ENCODE assay signal across 12 cellular contexts in genomic region chr1:56575865-56576264, GRCh38. TPM values are rescaled to one million over a fixed set of nuclear protein-coding genes. Genes with fewer than 3 reads are reported as not detected.
DNase-seq lines count a peak whose midpoint lies in the region; ATAC-seq, FAIRE-seq and TF ChIP-seq lines count a peak whose summit lies in the region.
"Had no signal": no experiment of that assay in that cellular context is flagged by ENCODE, and none has a peak within 500 bp of the region (broad histone marks: within the 10 kb centered on the region; RNA-seq: fewer than 3 reads in every experiment).

No MANE protein-coding gene starts in this region.

- TF ChIP-seq RAD21 in A549 (conservative IDR thresholded peaks at IDR 0.05 in 1 of 2, IDR thresholded peaks at IDR 0.05 in 1 of 2): no peak

- no peaks in the 10 kb centered on the region for H3K9me3 Mint-ChIP-seq in osteocyte (ENCODE audit: unreplicated experiment)
- H3K9me3 Mint-ChIP-seq in activated CD8-positive, alpha-beta memory T cell treated with anti-CD3 and anti-CD28 coated beads, Interleukin-2, amount 10 ng/mL, durations not matched to agents 7 days and 5 days (ENCODE audit: low read depth): no peaks in the 10 kb centered on the region
- H3K9me3 Mint-ChIP-seq: naive thymus-derived CD8-positive, alpha-beta T cell had no signal

- no peak for TF ChIP-seq EP300 in A549 (IDR thresholded peaks at IDR 0.05)

- H3K36me3 Mint-ChIP-seq in osteocyte (ENCODE audit: unreplicated experiment): peaks cover 16% of the 10 kb centered on the region
- H3K36me3 Mint-ChIP-seq in activated CD8-positive, alpha-beta memory T cell treated with anti-CD3 and anti-CD28 coated beads, Interleukin-2, amount 10 ng/mL, durations not matched to agents 7 days and 5 days: no peaks in the 10 kb centered on the region
- H3K36me3 Mint-ChIP-seq: CD8-positive, alpha-beta memory T cell; naive thymus-derived CD8-positive, alpha-beta T cell had no signal

- peaks cover 72% of the 10 kb centered on the region for H3K4me1 Mint-ChIP-seq in osteocyte (ENCODE audit: unreplicated experiment)
- H3K4me1 Mint-ChIP-seq in activated CD8-positive, alpha-beta memory T cell treated with anti-CD3 and anti-CD28 coated beads, Interleukin-2, amount 10 ng/mL, durations not matched to agents 7 days and 5 days: peaks cover 7% of the 10 kb centered on the region

- peak overlapping the region; percentile 96 for H3K4me3 Mint-ChIP-seq in osteocyte (ENCODE audit: unreplicated experiment)
- no peak overlapping the region for H3K4me3 Mint-ChIP-seq in activated CD8-positive, alpha-beta memory T cell treated with anti-CD3 and anti-CD28 coated beads, Interleukin-2, amount 10 ng/mL, durations not matched to agents 7 days and 5 days
- H3K4me3 Mint-ChIP-seq: CD8-positive, alpha-beta memory T cell; naive thymus-derived CD8-positive, alpha-beta T cell had no signal

- no peak overlapping the region for H3K27ac ChIP-seq in A549
- H3K27ac ChIP-seq: brain microvascular endothelial cell had no signal

- no peaks in the 10 kb centered on the region for H3K27me3 Mint-ChIP-seq in osteocyte (ENCODE audit: unreplicated experiment)
- peaks cover 39% of the 10 kb centered on the region for H3K27me3 Mint-ChIP-seq in activated CD8-positive, alpha-beta memory T cell treated with anti-CD3 and anti-CD28 coated beads, Interleukin-2, amount 10 ng/mL, durations not matched to agents 7 days and 5 days

- POLR2A ChIA-PET in A549 (lab: Yijun Ruan, JAX): no interaction called here

- FAIRE-seq in A549 (lab: Jason Lieb, UNC) (no peak), GM19239 (lab: Jason Lieb, UNC) (no peak)

- DNase-seq in A549 (ENCODE audit: low read depth in 1 of 2, low spot score in 1 of 2) (no peak), NOMO-1 treated with DMSO at 0.1 percent for 48 hours (lab: John Stamatoyannopoulos, UW; ENCODE audit: unreplicated experiment) (peak; percentile 62), fibroblast of mammary gland (ENCODE audit: low read depth) (no peak), osteocyte (ENCODE audit: extremely low spot score, unreplicated experiment) (no peak), nucleus accumbens (lab: John Stamatoyannopoulos, UW) (no peak), GM19239 (ENCODE audit: insufficient read length, low spot score) (no peak)
- DNase-seq in activated CD8-positive, alpha-beta memory T cell treated with anti-CD3 and anti-CD28 coated beads, Interleukin-2, amount 10 ng/mL, durations not matched to agents 7 days and 5 days: no peak
- DNase-seq: brain microvascular endothelial cell; CD8-positive, alpha-beta memory T cell; naive thymus-derived CD8-positive, alpha-beta T cell; NCI-H526 had no signal

- TF ChIP-seq POLR2A in A549 (IDR thresholded peaks at IDR 0.05; ENCODE audit: low read length): no peak

- H3K4me3 ChIP-seq in A549 (peak overlapping the region; percentile 80; the same call in 1 of the 3 replicates), fibroblast of mammary gland (ENCODE audit: control insufficient read depth, low read depth, low read length) (peak overlapping the region; percentile 81)

- WGBS in A549 (ENCODE audit: missing lambda C conversion rate): 74% methylated on average over 3 of the region's 3 CpGs

- no peak for TF ChIP-seq CTCF in A549 (IDR thresholded peaks at IDR 0.05)
- no peak for TF ChIP-seq CTCF in fibroblast of mammary gland (conservative IDR thresholded peaks at IDR 0.05; ENCODE audit: control insufficient read depth, insufficient read depth, low read depth, low read length)
- no peak for TF ChIP-seq CTCF in osteocyte (IDR thresholded peaks at IDR 0.05)

- ATAC-seq in A549 (no peak), GM21619 (IDR thresholded peaks at IDR 0.05; ENCODE audit: unreplicated experiment) (no peak)
- ATAC-seq in activated CD8-positive, alpha-beta memory T cell treated with anti-CD3 and anti-CD28 coated beads, Interleukin-2, amount 10 ng/mL, durations not matched to agents 7 days and 5 days: no peak
- ATAC-seq: naive thymus-derived CD8-positive, alpha-beta T cell had no signal

- H3K27ac Mint-ChIP-seq in osteocyte (ENCODE audit: unreplicated experiment): peak overlapping the region; percentile 23
- H3K27ac Mint-ChIP-seq in activated CD8-positive, alpha-beta memory T cell treated with anti-CD3 and anti-CD28 coated beads, Interleukin-2, amount 10 ng/mL, durations not matched to agents 7 days and 5 days: no peak overlapping the region
- H3K27ac Mint-ChIP-seq: CD8-positive, alpha-beta memory T cell; naive thymus-derived CD8-positive, alpha-beta T cell had no signal

- H3K4me1 ChIP-seq in A549: peaks cover 53% of the 10 kb centered on the region

- peak overlapping the region; percentile 95 for H3K4me2 ChIP-seq in A549

- CTCF ChIA-PET in A549 (lab: Yijun Ruan, JAX): interaction anchor here (1.1 to 1.8 kb wide), 5 partner anchors 8 to 1291 kb away, joined by 3 to 6 read pairs (median 5); no protein-coding TSS in a partner anchor
- CTCF ChIA-PET in activated CD8-positive, alpha-beta memory T cell treated with anti-CD3 and anti-CD28 coated beads, Interleukin-2, amount 10 ng/mL, durations not matched to agents 7 days and 5 days (lab: Charles Lee): interaction anchor here (1.7 kb wide), 1 partner anchor 9 kb away, joined by 5 read pairs; no protein-coding TSS in a partner anchor

- H3K9me3 ChIP-seq in A549: no peaks in the 10 kb centered on the region

TF ChIP-seq in A549, 52 proteins besides CTCF, POLR2A, EP300 and RAD21:
- TF ChIP-seq HOXB5 (CRISPR knock-in tag; IDR thresholded peaks at IDR 0.05): no peak
- no peak for TF ChIP-seq E2F6 (IDR thresholded peaks at IDR 0.05; ENCODE audit: borderline replicate concordance, low read depth)
- no peak for TF ChIP-seq ATOH8 (CRISPR knock-in tag; IDR thresholded peaks at IDR 0.05; ENCODE audit: low read depth)
- no peak for TF ChIP-seq KDM1A (IDR thresholded peaks at IDR 0.05; ENCODE audit: low read depth)

RNA-seq across cellular contexts. Expression of gene PLPP3, which starts 3.5 kb away (rescaled TPM):
- 25.6 and 30.5 TPM in 2 replicates for polyA plus RNA-seq in A549 (2011; rRNA removed)
- 12.8 and 17.2 TPM in 2 replicates for polyA plus RNA-seq in A549 (2012; cell fraction: cytosol; rRNA removed)
- polyA plus RNA-seq in A549 (2012; cell fraction: nucleus; rRNA removed): 20.9 and 21.7 TPM in 2 replicates
- polyA plus RNA-seq in A549 (2017; fragmentation: RNase III; extraction: RNeasy Plus Mini Kit Qiagen cat#74134 plus additional on column Dnase treatment): 18.4 to 26.8 TPM (median 23.6 TPM) in 3 replicates
- polyA minus RNA-seq in A549 (2011; rRNA and poly(A)+ RNA removed): 30.5 and 31.5 TPM in 2 replicates
- total RNA-seq in osteocyte: 157 and 166 TPM in 2 replicates
- total RNA-seq in activated CD8-positive, alpha-beta memory T cell treated with anti-CD3 and anti-CD28 coated beads, Interleukin-2, amount 10 ng/mL, durations not matched to agents 7 days and 5 days: not detected
- total RNA-seq: naive thymus-derived CD8-positive, alpha-beta T cell had no signal
- polyA plus RNA-seq: CD8-positive, alpha-beta memory T cell; naive thymus-derived CD8-positive, alpha-beta T cell had no signal

Comparison
In these comparisons a context has a peak if more than half of its experiments do, and no peak if none do; other contexts are left out.
1. RNA of gene PLPP3, which starts 3.5 kb away (total RNA-seq): 157 to 166 TPM in osteocyte; not detected in activated CD8-positive, alpha-beta memory T cell treated with anti-CD3 and anti-CD28 coated beads, Interleukin-2, amount 10 ng/mL, durations not matched to agents 7 days and 5 days; every median in the first group is over 100 times any median in the second.